Comparison of ENCODE assay signal across 2 cellular contexts in the genomic region with DNA sequence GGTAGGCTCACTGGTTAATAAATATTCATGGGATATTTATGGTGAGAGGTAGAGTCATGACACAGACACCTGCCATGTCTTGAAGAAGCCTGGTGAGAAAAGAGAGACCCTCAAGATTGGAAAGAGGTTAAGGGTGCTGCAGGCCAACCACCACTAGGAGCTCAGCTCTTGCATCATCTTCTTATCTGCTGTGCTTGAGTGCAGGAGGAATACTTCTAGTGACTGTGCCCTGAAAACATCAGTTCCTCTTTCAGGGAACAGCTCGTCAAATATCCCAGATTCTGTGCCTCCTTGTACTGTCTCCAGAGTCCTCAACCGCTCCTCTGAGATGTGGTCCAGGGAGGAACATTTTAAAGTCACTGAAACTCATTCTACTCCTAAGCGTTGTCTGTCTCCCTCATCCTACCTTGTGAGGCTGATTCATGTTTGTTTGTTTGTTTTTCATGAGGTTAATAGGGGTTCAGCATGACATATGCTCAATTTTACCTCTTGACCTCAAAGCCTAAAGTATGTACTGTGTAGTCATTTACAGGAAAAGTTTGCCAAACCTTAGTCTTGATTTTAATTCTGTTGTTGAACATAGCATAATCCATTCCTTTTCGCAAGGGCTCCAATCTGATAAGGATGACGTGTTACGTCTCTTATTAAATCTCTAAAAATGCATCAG.
A peak's percentile ranks its signal among the peaks of the same experiment; 100 is the strongest.
TF ChIP-seq lines count a peak whose summit lies in the region.

No MANE protein-coding gene starts in this region.

TF ChIP-seq in GM23338, 12 proteins besides CTCF, POLR2A, EP300 and RAD21 (continued from another document):
- TF ChIP-seq, protein P1, sequence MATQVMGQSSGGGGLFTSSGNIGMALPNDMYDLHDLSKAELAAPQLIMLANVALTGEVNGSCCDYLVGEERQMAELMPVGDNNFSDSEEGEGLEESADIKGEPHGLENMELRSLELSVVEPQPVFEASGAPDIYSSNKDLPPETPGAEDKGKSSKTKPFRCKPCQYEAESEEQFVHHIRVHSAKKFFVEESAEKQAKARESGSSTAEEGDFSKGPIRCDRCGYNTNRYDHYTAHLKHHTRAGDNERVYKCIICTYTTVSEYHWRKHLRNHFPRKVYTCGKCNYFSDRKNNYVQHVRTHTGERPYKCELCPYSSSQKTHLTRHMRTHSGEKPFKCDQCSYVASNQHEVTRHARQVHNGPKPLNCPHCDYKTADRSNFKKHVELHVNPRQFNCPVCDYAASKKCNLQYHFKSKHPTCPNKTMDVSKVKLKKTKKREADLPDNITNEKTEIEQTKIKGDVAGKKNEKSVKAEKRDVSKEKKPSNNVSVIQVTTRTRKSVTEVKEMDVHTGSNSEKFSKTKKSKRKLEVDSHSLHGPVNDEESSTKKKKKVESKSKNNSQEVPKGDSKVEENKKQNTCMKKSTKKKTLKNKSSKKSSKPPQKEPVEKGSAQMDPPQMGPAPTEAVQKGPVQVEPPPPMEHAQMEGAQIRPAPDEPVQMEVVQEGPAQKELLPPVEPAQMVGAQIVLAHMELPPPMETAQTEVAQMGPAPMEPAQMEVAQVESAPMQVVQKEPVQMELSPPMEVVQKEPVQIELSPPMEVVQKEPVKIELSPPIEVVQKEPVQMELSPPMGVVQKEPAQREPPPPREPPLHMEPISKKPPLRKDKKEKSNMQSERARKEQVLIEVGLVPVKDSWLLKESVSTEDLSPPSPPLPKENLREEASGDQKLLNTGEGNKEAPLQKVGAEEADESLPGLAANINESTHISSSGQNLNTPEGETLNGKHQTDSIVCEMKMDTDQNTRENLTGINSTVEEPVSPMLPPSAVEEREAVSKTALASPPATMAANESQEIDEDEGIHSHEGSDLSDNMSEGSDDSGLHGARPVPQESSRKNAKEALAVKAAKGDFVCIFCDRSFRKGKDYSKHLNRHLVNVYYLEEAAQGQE (IDR thresholded peaks at IDR 0.05; ENCODE audit: unreplicated experiment): no peak
- TF ChIP-seq STAT1 (IDR thresholded peaks at IDR 0.05; ENCODE audit: unreplicated experiment) (no peak), POLR2AphosphoS5 (IDR thresholded peaks at IDR 0.05; ENCODE audit: low read depth) (no peak)

TF ChIP-seq in K562, 482 proteins besides CTCF, POLR2A, EP300 and RAD21 (continued from another document):
- TF ChIP-seq TEAD4 (IDR thresholded peaks at IDR 0.05; ENCODE audit: low read length): peak; percentile 46; the same call in 1 of the 2 replicates
- no peak for TF ChIP-seq TEAD4 (CRISPR knock-in tag; IDR thresholded peaks at IDR 0.05; ENCODE audit: borderline replicate concordance)
- no peak for TF ChIP-seq ZBTB17 (CRISPR knock-in tag; IDR thresholded peaks at IDR 0.05)
- TF ChIP-seq SMARCE1 (IDR thresholded peaks at IDR 0.05): peak; percentile 48; the same call in 1 of the 2 replicates
- TF ChIP-seq, protein P2, sequence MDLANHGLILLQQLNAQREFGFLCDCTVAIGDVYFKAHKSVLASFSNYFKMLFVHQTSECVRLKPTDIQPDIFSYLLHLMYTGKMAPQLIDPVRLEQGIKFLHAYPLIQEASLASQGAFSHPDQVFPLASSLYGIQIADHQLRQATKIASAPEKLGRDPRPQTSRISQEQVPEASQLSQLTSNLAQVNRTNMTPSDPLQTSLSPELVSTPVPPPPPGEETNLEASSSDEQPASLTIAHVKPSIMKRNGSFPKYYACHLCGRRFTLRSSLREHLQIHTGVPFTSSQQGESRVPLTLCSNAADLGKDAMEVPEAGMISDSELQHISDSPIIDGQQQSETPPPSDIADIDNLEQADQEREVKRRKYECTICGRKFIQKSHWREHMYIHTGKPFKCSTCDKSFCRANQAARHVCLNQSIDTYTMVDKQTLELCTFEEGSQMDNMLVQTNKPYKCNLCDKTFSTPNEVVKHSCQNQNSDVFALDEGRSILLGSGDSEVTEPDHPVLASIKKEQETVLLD (IDR thresholded peaks at IDR 0.05): no peak
- TF ChIP-seq, protein P3, sequence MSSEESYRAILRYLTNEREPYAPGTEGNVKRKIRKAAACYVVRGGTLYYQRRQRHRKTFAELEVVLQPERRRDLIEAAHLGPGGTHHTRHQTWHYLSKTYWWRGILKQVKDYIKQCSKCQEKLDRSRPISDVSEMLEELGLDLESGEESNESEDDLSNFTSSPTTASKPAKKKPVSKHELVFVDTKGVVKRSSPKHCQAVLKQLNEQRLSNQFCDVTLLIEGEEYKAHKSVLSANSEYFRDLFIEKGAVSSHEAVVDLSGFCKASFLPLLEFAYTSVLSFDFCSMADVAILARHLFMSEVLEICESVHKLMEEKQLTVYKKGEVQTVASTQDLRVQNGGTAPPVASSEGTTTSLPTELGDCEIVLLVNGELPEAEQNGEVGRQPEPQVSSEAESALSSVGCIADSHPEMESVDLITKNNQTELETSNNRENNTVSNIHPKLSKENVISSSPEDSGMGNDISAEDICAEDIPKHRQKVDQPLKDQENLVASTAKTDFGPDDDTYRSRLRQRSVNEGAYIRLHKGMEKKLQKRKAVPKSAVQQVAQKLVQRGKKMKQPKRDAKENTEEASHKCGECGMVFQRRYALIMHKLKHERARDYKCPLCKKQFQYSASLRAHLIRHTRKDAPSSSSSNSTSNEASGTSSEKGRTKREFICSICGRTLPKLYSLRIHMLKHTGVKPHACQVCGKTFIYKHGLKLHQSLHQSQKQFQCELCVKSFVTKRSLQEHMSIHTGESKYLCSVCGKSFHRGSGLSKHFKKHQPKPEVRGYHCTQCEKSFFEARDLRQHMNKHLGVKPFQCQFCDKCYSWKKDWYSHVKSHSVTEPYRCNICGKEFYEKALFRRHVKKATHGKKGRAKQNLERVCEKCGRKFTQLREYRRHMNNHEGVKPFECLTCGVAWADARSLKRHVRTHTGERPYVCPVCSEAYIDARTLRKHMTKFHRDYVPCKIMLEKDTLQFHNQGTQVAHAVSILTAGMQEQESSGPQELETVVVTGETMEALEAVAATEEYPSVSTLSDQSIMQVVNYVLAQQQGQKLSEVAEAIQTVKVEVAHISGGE (CRISPR knock-in tag; IDR thresholded peaks at IDR 0.05): 0 out of 6 replicates have a peak, but pooled peaks of 1 of the 3 experiments have one; percentile 24
- TF ChIP-seq ATF7 (IDR thresholded peaks at IDR 0.05): peak; percentile 70; the same call in 1 of the 2 replicates
- no peak for TF ChIP-seq RFX5 (IDR thresholded peaks at IDR 0.05; ENCODE audit: low read depth, low read length)
- no peak for TF ChIP-seq ZNF695 (CRISPR knock-in tag; IDR thresholded peaks at IDR 0.05)
- no peak for TF ChIP-seq HCFC1 (IDR thresholded peaks at IDR 0.05; ENCODE audit: low read depth, low read length)
- TF ChIP-seq SMAD3 (CRISPR knock-in tag; conservative IDR thresholded peaks at IDR 0.05): 0 out of 2 replicates have a peak, but pooled peaks have one; percentile 54
- no peak for TF ChIP-seq ATF1 (CRISPR knock-in tag; IDR thresholded peaks at IDR 0.05)
- peak; percentile 27; the same call in 1 of the 2 replicates for TF ChIP-seq ATF1 (tag; IDR thresholded peaks at IDR 0.05)
- TF ChIP-seq FOSL1 (tag; conservative IDR thresholded peaks at IDR 0.05): peak; percentile 27; the same call in 1 of the 2 replicates
- TF ChIP-seq CTBP1 (IDR thresholded peaks at IDR 0.05; ENCODE audit: borderline replicate concordance): peak; percentile 79; the same call in 1 of the 2 replicates
- TF ChIP-seq JUND (IDR thresholded peaks at IDR 0.05; ENCODE audit: borderline replicate concordance, low read depth, low read length): peak; percentile 83
- peak; percentile 81; the same call in 1 of the 3 replicates for TF ChIP-seq JUND (tag; IDR thresholded peaks at IDR 0.05; ENCODE audit: borderline replicate concordance, low read depth, low read length)
- TF ChIP-seq MIER1 (IDR thresholded peaks at IDR 0.05; ENCODE audit: low read depth): no peak
- TF ChIP-seq, protein P4, sequence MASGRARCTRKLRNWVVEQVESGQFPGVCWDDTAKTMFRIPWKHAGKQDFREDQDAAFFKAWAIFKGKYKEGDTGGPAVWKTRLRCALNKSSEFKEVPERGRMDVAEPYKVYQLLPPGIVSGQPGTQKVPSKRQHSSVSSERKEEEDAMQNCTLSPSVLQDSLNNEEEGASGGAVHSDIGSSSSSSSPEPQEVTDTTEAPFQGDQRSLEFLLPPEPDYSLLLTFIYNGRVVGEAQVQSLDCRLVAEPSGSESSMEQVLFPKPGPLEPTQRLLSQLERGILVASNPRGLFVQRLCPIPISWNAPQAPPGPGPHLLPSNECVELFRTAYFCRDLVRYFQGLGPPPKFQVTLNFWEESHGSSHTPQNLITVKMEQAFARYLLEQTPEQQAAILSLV (tag; IDR thresholded peaks at IDR 0.05): peak; percentile 54; the same call in 1 of the 2 replicates
- 0 out of 2 replicates have a peak, but pooled peaks have one; percentile 23 for TF ChIP-seq SMAD4 (CRISPR knock-in tag; conservative IDR thresholded peaks at IDR 0.05)
- TF ChIP-seq SRF (CRISPR knock-in tag; IDR thresholded peaks at IDR 0.05): no peak; a peak in 1 of 4 replicates
- TF ChIP-seq NR2C2 (CRISPR knock-in tag; IDR thresholded peaks at IDR 0.05): no peak
- peak; percentile 26; the same call in 1 of the 2 replicates for TF ChIP-seq NR2C2 (tag; IDR thresholded peaks at IDR 0.05)
- TF ChIP-seq IFI16 (CRISPR knock-in tag; IDR thresholded peaks at IDR 0.05): no peak
- peak; percentile 94 for TF ChIP-seq CEBPB (tag; IDR thresholded peaks at IDR 0.05)
- TF ChIP-seq HMG20B (CRISPR knock-in tag; IDR thresholded peaks at IDR 0.05): no peak
- TF ChIP-seq, protein P5, sequence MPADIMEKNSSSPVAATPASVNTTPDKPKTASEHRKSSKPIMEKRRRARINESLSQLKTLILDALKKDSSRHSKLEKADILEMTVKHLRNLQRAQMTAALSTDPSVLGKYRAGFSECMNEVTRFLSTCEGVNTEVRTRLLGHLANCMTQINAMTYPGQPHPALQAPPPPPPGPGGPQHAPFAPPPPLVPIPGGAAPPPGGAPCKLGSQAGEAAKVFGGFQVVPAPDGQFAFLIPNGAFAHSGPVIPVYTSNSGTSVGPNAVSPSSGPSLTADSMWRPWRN (IDR thresholded peaks at IDR 0.05; ENCODE audit: low read depth): no peak
- no peak for TF ChIP-seq JUN (IDR thresholded peaks at IDR 0.05; ENCODE audit: borderline replicate concordance, low read depth, low read length)
- no peak for TF ChIP-seq JUN (CRISPR knock-in tag; IDR thresholded peaks at IDR 0.05; ENCODE audit: borderline replicate concordance)
- no peak for TF ChIP-seq CBX5 (IDR thresholded peaks at IDR 0.05; ENCODE audit: borderline replicate concordance, low read depth)
- TF ChIP-seq, protein P6, sequence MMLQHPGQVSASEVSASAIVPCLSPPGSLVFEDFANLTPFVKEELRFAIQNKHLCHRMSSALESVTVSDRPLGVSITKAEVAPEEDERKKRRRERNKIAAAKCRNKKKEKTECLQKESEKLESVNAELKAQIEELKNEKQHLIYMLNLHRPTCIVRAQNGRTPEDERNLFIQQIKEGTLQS (IDR thresholded peaks at IDR 0.05): peak; percentile 96
- TF ChIP-seq, protein P6 (CRISPR knock-in tag; conservative IDR thresholded peaks at IDR 0.05): peak; percentile 73; the same call in 1 of the 2 replicates
- peak; percentile 89; the same call in 1 of the 2 replicates for TF ChIP-seq ZSCAN32 (CRISPR knock-in tag; IDR thresholded peaks at IDR 0.05)
- TF ChIP-seq TAF15 (IDR thresholded peaks at IDR 0.05; ENCODE audit: low read depth, low read length): no peak
- TF ChIP-seq, protein P7, sequence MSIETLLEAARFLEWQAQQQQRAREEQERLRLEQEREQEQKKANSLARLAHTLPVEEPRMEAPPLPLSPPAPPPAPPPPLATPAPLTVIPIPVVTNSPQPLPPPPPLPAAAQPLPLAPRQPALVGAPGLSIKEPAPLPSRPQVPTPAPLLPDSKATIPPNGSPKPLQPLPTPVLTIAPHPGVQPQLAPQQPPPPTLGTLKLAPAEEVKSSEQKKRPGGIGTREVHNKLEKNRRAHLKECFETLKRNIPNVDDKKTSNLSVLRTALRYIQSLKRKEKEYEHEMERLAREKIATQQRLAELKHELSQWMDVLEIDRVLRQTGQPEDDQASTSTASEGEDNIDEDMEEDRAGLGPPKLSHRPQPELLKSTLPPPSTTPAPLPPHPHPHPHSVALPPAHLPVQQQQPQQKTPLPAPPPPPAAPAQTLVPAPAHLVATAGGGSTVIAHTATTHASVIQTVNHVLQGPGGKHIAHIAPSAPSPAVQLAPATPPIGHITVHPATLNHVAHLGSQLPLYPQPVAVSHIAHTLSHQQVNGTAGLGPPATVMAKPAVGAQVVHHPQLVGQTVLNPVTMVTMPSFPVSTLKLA (conservative IDR thresholded peaks at IDR 0.05): no peak
- TF ChIP-seq, protein P8, sequence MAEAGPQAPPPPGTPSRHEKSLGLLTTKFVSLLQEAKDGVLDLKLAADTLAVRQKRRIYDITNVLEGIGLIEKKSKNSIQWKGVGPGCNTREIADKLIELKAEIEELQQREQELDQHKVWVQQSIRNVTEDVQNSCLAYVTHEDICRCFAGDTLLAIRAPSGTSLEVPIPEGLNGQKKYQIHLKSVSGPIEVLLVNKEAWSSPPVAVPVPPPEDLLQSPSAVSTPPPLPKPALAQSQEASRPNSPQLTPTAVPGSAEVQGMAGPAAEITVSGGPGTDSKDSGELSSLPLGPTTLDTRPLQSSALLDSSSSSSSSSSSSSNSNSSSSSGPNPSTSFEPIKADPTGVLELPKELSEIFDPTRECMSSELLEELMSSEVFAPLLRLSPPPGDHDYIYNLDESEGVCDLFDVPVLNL (CRISPR knock-in tag; IDR thresholded peaks at IDR 0.05; ENCODE audit: low read depth): no peak
- TF ChIP-seq SMARCA4 (IDR thresholded peaks at IDR 0.05): peak; percentile 50; the same call in 1 of the 2 replicates
- TF ChIP-seq, protein P9, sequence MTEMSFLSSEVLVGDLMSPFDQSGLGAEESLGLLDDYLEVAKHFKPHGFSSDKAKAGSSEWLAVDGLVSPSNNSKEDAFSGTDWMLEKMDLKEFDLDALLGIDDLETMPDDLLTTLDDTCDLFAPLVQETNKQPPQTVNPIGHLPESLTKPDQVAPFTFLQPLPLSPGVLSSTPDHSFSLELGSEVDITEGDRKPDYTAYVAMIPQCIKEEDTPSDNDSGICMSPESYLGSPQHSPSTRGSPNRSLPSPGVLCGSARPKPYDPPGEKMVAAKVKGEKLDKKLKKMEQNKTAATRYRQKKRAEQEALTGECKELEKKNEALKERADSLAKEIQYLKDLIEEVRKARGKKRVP (CRISPR knock-in tag; IDR thresholded peaks at IDR 0.05): peak; percentile 96
- no peak for TF ChIP-seq GABPB1 (CRISPR knock-in tag; IDR thresholded peaks at IDR 0.05)
- no peak for TF ChIP-seq ZNF583 (CRISPR knock-in tag; IDR thresholded peaks at IDR 0.05)
- TF ChIP-seq DIDO1 (tag; IDR thresholded peaks at IDR 0.05; ENCODE audit: low read depth): no peak
- TF ChIP-seq CEBPG (CRISPR knock-in tag; IDR thresholded peaks at IDR 0.05): peak; percentile 49; the same call in 1 of the 2 replicates
- TF ChIP-seq CEBPG (tag; conservative IDR thresholded peaks at IDR 0.05 in 1 of 2, IDR thresholded peaks at IDR 0.05 in 1 of 2): peak; percentile 88 to 94
- TF ChIP-seq POLR2AphosphoS2 (IDR thresholded peaks at IDR 0.05; ENCODE audit: low read length): no peak
- no peak for TF ChIP-seq EWSR1 (IDR thresholded peaks at IDR 0.05; ENCODE audit: borderline replicate concordance, low read depth, partially characterized antibody)
- TF ChIP-seq GABPA (tag; conservative IDR thresholded peaks at IDR 0.05; ENCODE audit: low read depth): no peak
- no peak for TF ChIP-seq GABPB2 (CRISPR knock-in tag; conservative IDR thresholded peaks at IDR 0.05)
- no peak for TF ChIP-seq GATAD2A (IDR thresholded peaks at IDR 0.05)
- TF ChIP-seq ARID1B (IDR thresholded peaks at IDR 0.05): peak; percentile 61; the same call in 1 of the 2 replicates
